ENCODE assay signal across 15 cellular contexts in genomic region chr17:57619061-57619937, GRCh38.
DNase-seq lines count a peak whose midpoint lies in the region; ATAC-seq and TF ChIP-seq lines count a peak whose summit lies in the region.
"Had no signal": no experiment of that assay in that cellular context is flagged by ENCODE, and none has a peak within 500 bp of the region (broad histone marks: within the 10 kb centered on the region; RNA-seq: fewer than 3 reads in every experiment).

No MANE protein-coding gene starts in this region.

- H3K4me1 Mint-ChIP-seq in activated T-cell treated with anti-CD3 and anti-CD28 coated beads, Interleukin-2, amount 50 U/mL, for 24 hours (ENCODE audit: low read depth): peaks cover 27% of the 10 kb centered on the region
- peaks cover 15% of the 10 kb centered on the region for H3K4me1 Mint-ChIP-seq in activated T-cell treated with anti-CD3 and anti-CD28 coated beads, Interleukin-2, amount 50 U/mL, for 4 hours (ENCODE audit: low read depth)
- H3K4me1 Mint-ChIP-seq in stimulated activated naive CD8-positive, alpha-beta T cell treated with anti-CD3 and anti-CD28 coated beads, Interleukin-15, Interleukin-2, amounts not matched to agents 100 ng/mL and 50 ng/mL, for 24 hours (ENCODE audit: low read depth): peaks cover 37% of the 10 kb centered on the region
- H3K4me1 Mint-ChIP-seq in MCF 10A (ENCODE audit: insufficient read depth, unreplicated experiment) (no peaks in the 10 kb centered on the region), endodermal cell (peaks cover 15% of the 10 kb centered on the region)

- 92 to 93% methylated on average over 12 to 19 of the region's 19 CpGs for WGBS in endodermal cell (ENCODE audit: insufficient coverage in 1 of 2, insufficient read length in 1 of 2), 2 experiments

- H3K4me3 Mint-ChIP-seq in activated T-cell treated with anti-CD3 and anti-CD28 coated beads, Interleukin-2, amount 50 U/mL, for 24 hours: no peak overlapping the region
- no peak overlapping the region for H3K4me3 Mint-ChIP-seq in activated T-cell treated with anti-CD3 and anti-CD28 coated beads, Interleukin-2, amount 50 U/mL, for 4 hours
- no peak overlapping the region for H3K4me3 Mint-ChIP-seq in stimulated activated naive CD8-positive, alpha-beta T cell treated with anti-CD3 and anti-CD28 coated beads, Interleukin-15, Interleukin-2, amounts not matched to agents 100 ng/mL and 50 ng/mL, for 24 hours
- no peak overlapping the region for H3K4me3 Mint-ChIP-seq in MCF 10A (ENCODE audit: unreplicated experiment)
- no peak overlapping the region for H3K4me3 Mint-ChIP-seq in endodermal cell

- H3K4me1 ChIP-seq in OCI-LY1 (ENCODE audit: insufficient read depth, low read length, severe bottlenecking) (peaks cover 42% of the 10 kb centered on the region), endodermal cell (ENCODE audit: control insufficient read depth, insufficient read depth, low read length) (peaks cover 5% of the 10 kb centered on the region)
- H3K4me1 ChIP-seq: ascending aorta had no signal

- CTCF ChIA-PET in MCF 10A (lab: Yijun Ruan, JAX): interaction anchor here (0.6 kb wide), 1 partner anchor 1397 kb away, joined by 3 read pairs; no protein-coding TSS in a partner anchor

- no peaks in the 10 kb centered on the region; the same call in 1 of the 2 replicates for H3F3A ChIP-seq in OCI-LY1 (ENCODE audit: insufficient read depth, low read length)

- H3K27ac ChIP-seq in OCI-LY1 (ENCODE audit: low read depth, low read length, poor library complexity, severe bottlenecking): peak overlapping the region; percentile 25
- no peak overlapping the region for H3K27ac ChIP-seq in endodermal cell (ENCODE audit: low read depth, low read length)
- H3K27ac ChIP-seq: ascending aorta, lower lobe of right lung, PC-9 had no signal

- no peak overlapping the region for H3K4me2 ChIP-seq in OCI-LY1 (ENCODE audit: low read length)
- H3K4me2 ChIP-seq: PC-9 had no signal

- no peak overlapping the region for H2AFZ ChIP-seq in OCI-LY1 (ENCODE audit: low read length)
- H2AFZ ChIP-seq: PC-9 had no signal

- no peak for ATAC-seq in activated T-cell treated with anti-CD3 and anti-CD28 coated beads, Interleukin-2, amount 50 U/mL, for 4 hours
- ATAC-seq: lower lobe of right lung had no signal

- H3K36me3 Mint-ChIP-seq in activated T-cell treated with anti-CD3 and anti-CD28 coated beads, Interleukin-2, amount 50 U/mL, for 24 hours (ENCODE audit: low read depth): peaks cover 51% of the 10 kb centered on the region
- H3K36me3 Mint-ChIP-seq in activated T-cell treated with anti-CD3 and anti-CD28 coated beads, Interleukin-2, amount 50 U/mL, for 4 hours (ENCODE audit: insufficient read depth): peaks cover 23% of the 10 kb centered on the region
- peaks cover 25% of the 10 kb centered on the region for H3K36me3 Mint-ChIP-seq in stimulated activated naive CD8-positive, alpha-beta T cell treated with anti-CD3 and anti-CD28 coated beads, Interleukin-15, Interleukin-2, amounts not matched to agents 100 ng/mL and 50 ng/mL, for 24 hours (ENCODE audit: low read depth)
- H3K36me3 Mint-ChIP-seq in MCF 10A (ENCODE audit: insufficient read depth, unreplicated experiment) (peaks cover 42% of the 10 kb centered on the region), endodermal cell (ENCODE audit: low read depth) (peaks cover 39% of the 10 kb centered on the region)

- TF ChIP-seq CTCF in OCI-LY1 (IDR thresholded peaks at IDR 0.05; ENCODE audit: low read length) (no peak), MCF 10A (IDR thresholded peaks at IDR 0.05; ENCODE audit: unreplicated experiment) (no peak), endodermal cell (conservative IDR thresholded peaks at IDR 0.05) (no peak)

- no peaks in the 10 kb centered on the region for H3K27me3 ChIP-seq in OCI-LY1 (ENCODE audit: insufficient read depth, low read length)
- H3K27me3 ChIP-seq in endodermal cell (ENCODE audit: control insufficient read depth, insufficient read depth, low read length, poor library complexity, severe bottlenecking): no peaks in the 10 kb centered on the region
- H3K27me3 ChIP-seq: ascending aorta had no signal

- no peak for DNase-seq in activated T-cell treated with anti-CD3 and anti-CD28 coated beads, Interleukin-2, amount 50 U/mL, for 24 hours
- DNase-seq in activated T-cell treated with anti-CD3 and anti-CD28 coated beads, Interleukin-2, amount 50 U/mL, for 4 hours: no peak
- DNase-seq in dermis blood vessel endothelial cell (peak; percentile 66), MCF 10A (ENCODE audit: unreplicated experiment) (no peak), endodermal cell (no peak), AML-193 (lab: John Stamatoyannopoulos, UW) (no peak)
- DNase-seq: hypothalamus; lower lobe of right lung; NCI-H1417; NCI-H345; PC-9; stimulated activated CD4-positive, alpha-beta T cell treated with anti-CD3 and anti-CD28 coated beads, Interleukin-12 subunit alpha, Interleukin-12 subunit beta, amount 100 ng/mL, for 4 hours had no signal

- H3K9me3 ChIP-seq in OCI-LY1 (ENCODE audit: low read length): peaks cover 18% of the 10 kb centered on the region
- peaks cover 15% of the 10 kb centered on the region for H3K9me3 ChIP-seq in endodermal cell (ENCODE audit: control insufficient read depth, low read length)
- H3K9me3 ChIP-seq: ascending aorta, lower lobe of right lung had no signal

- intact Hi-C loops in MCF 10A (cut with micrococcal nuclease): no loop called here

- H3K27me3 Mint-ChIP-seq in activated T-cell treated with anti-CD3 and anti-CD28 coated beads, Interleukin-2, amount 50 U/mL, for 24 hours: no peaks in the 10 kb centered on the region
- no peaks in the 10 kb centered on the region for H3K27me3 Mint-ChIP-seq in activated T-cell treated with anti-CD3 and anti-CD28 coated beads, Interleukin-2, amount 50 U/mL, for 4 hours (ENCODE audit: low read depth)
- H3K27me3 Mint-ChIP-seq in stimulated activated naive CD8-positive, alpha-beta T cell treated with anti-CD3 and anti-CD28 coated beads, Interleukin-15, Interleukin-2, amounts not matched to agents 100 ng/mL and 50 ng/mL, for 24 hours: no peaks in the 10 kb centered on the region
- H3K27me3 Mint-ChIP-seq in MCF 10A (ENCODE audit: insufficient read depth, unreplicated experiment): no peaks in the 10 kb centered on the region
- no peaks in the 10 kb centered on the region for H3K27me3 Mint-ChIP-seq in endodermal cell (ENCODE audit: insufficient read depth)

- no peaks in the 10 kb centered on the region for H3K79me2 ChIP-seq in OCI-LY1 (ENCODE audit: insufficient read depth, low read length)

- POLR2A ChIA-PET in MCF 10A (lab: Yijun Ruan, JAX): no interaction called here

- H3K4me3 ChIP-seq in OCI-LY1 (ENCODE audit: low read depth, low read length, poor library complexity, severe bottlenecking): no peak overlapping the region
- H3K4me3 ChIP-seq in endodermal cell (ENCODE audit: low read length): no peak overlapping the region
- H3K4me3 ChIP-seq: ascending aorta, lower lobe of right lung, PC-9 had no signal

- H3K9me2 ChIP-seq in OCI-LY1 (ENCODE audit: low read depth, low read length): no peaks in the 10 kb centered on the region

- H3K9ac ChIP-seq in OCI-LY1 (ENCODE audit: low read length): no peak overlapping the region
- H3K9ac ChIP-seq in endodermal cell (ENCODE audit: extremely low read depth, low read length, poor library complexity, severe bottlenecking): no peak overlapping the region

- peak overlapping the region; percentile 29 for H3K27ac Mint-ChIP-seq in activated T-cell treated with anti-CD3 and anti-CD28 coated beads, Interleukin-2, amount 50 U/mL, for 24 hours
- H3K27ac Mint-ChIP-seq in stimulated activated naive CD8-positive, alpha-beta T cell treated with anti-CD3 and anti-CD28 coated beads, Interleukin-15, Interleukin-2, amounts not matched to agents 100 ng/mL and 50 ng/mL, for 24 hours: peak overlapping the region; percentile 50
- no peak overlapping the region for H3K27ac Mint-ChIP-seq in MCF 10A (ENCODE audit: low read depth, unreplicated experiment)
- H3K27ac Mint-ChIP-seq in endodermal cell: no peak overlapping the region

- H3K9me3 Mint-ChIP-seq in activated T-cell treated with anti-CD3 and anti-CD28 coated beads, Interleukin-2, amount 50 U/mL, for 24 hours: no peaks in the 10 kb centered on the region
- H3K9me3 Mint-ChIP-seq in activated T-cell treated with anti-CD3 and anti-CD28 coated beads, Interleukin-2, amount 50 U/mL, for 4 hours: no peaks in the 10 kb centered on the region
- H3K9me3 Mint-ChIP-seq in stimulated activated naive CD8-positive, alpha-beta T cell treated with anti-CD3 and anti-CD28 coated beads, Interleukin-15, Interleukin-2, amounts not matched to agents 100 ng/mL and 50 ng/mL, for 24 hours: no peaks in the 10 kb centered on the region
- no peaks in the 10 kb centered on the region for H3K9me3 Mint-ChIP-seq in MCF 10A (ENCODE audit: unreplicated experiment)
- H3K9me3 Mint-ChIP-seq in endodermal cell: peaks cover 8% of the 10 kb centered on the region

- H3K36me3 ChIP-seq in OCI-LY1 (ENCODE audit: insufficient read depth, low read length) (peaks cover 62% of the 10 kb centered on the region), endodermal cell (ENCODE audit: control insufficient read depth, insufficient read depth, low read length) (peaks cover 23% of the 10 kb centered on the region)
- H3K36me3 ChIP-seq: lower lobe of right lung had no signal

- BruUV-seq in MCF 10A (replicated peaks; lab: Mats Ljungman, UMichigan): no TSS peak

- no peaks in the 10 kb centered on the region for H4K20me1 ChIP-seq in OCI-LY1 (ENCODE audit: insufficient read depth, low read length)

Comparison
In these comparisons a context has a peak if more than half of its experiments do, and no peak if none do; other contexts are left out.
1. H3K27ac Mint-ChIP-seq: peak in activated T-cell treated with anti-CD3 and anti-CD28 coated beads, Interleukin-2, amount 50 U/mL, for 24 hours (single experiment) and stimulated activated naive CD8-positive, alpha-beta T cell treated with anti-CD3 and anti-CD28 coated beads, Interleukin-15, Interleukin-2, amounts not matched to agents 100 ng/mL and 50 ng/mL, for 24 hours (single experiment); none in MCF 10A (single experiment) and endodermal cell (single experiment).